ENCODE assay signal across 1 cellular context in genomic region chr6:100447900-100448700, GRCh38.
TF ChIP-seq lines count a peak whose summit lies in the region.

No MANE protein-coding gene starts in this region.

TF ChIP-seq in IMR-90, 13 proteins besides CTCF, POLR2A, EP300 and RAD21 (continued from another document):
- TF ChIP-seq ELK1 (IDR thresholded peaks at IDR 0.05; ENCODE audit: borderline replicate concordance, low read depth, low read length) (no peak), SMC3 (IDR thresholded peaks at IDR 0.05; ENCODE audit: low read depth, low read length) (no peak)
TF ChIP-seq in IMR-90: peak in this region for 0.
